10 cellular contexts compared by ENCODE assay signal in genomic region chr20:61253264-61253639, GRCh38. TPM values are rescaled to one million over a fixed set of nuclear protein-coding genes. Genes with fewer than 3 reads are reported as not detected.
A peak's percentile ranks its signal among the peaks of the same experiment; 100 is the strongest.
DNase-seq lines count a peak whose midpoint lies in the region; ATAC-seq and TF ChIP-seq lines count a peak whose summit lies in the region.
"Had no signal": no experiment of that assay in that cellular context is flagged by ENCODE, and none has a peak within 500 bp of the region (broad histone marks: within the 10 kb centered on the region; RNA-seq: fewer than 3 reads in every experiment).

No MANE protein-coding gene starts in this region.

- ATAC-seq in RWPE2 (ENCODE audit: low read depth) (peak; percentile 23), gastroesophageal sphincter (no peak), GM18520 (IDR thresholded peaks at IDR 0.05; ENCODE audit: unreplicated experiment) (no peak)

- no peak for TF ChIP-seq EP300 in gastroesophageal sphincter (IDR thresholded peaks at IDR 0.05)

- peaks cover 21% of the 10 kb centered on the region for H3K4me1 ChIP-seq in RWPE2 (ENCODE audit: insufficient read depth, poor library complexity, severe bottlenecking)
- H3K4me1 ChIP-seq in gastroesophageal sphincter, result peaks cover 0 to 28% (median 8%) of the 10 kb centered on the region in 3 donors

- DNase-seq in ELF-1 (ENCODE audit: low read depth, low spot score) (peak; percentile 32), RWPE2 (ENCODE audit: low spot score) (peak; percentile 84), progenitor cell of endocrine pancreas (ENCODE audit: low spot score, unreplicated experiment) (peak; percentile 28), SKM-1 treated with dmso at 0.1 percent for 144 hours (lab: John Stamatoyannopoulos, UW; ENCODE audit: unreplicated experiment) (no peak), OCI-M2 (lab: John Stamatoyannopoulos, UW; ENCODE audit: unreplicated experiment) (no peak)
- DNase-seq in stimulated activated CD4-positive, alpha-beta T cell treated with anti-CD3 and anti-CD28 coated beads, Interleukin-1b, Interleukin-23, amount 100 ng/mL, for 48 hours, result no peak
- DNase-seq: T-helper 1 cell had no signal

- H3K27ac Mint-ChIP-seq in progenitor cell of endocrine pancreas, result no peak overlapping the region

- no peak for TF ChIP-seq POLR2A in gastroesophageal sphincter (IDR thresholded peaks at IDR 0.05)

- peaks cover 40% of the 10 kb centered on the region for H3K36me3 ChIP-seq in RWPE2 (ENCODE audit: low read depth)
- H3K36me3 ChIP-seq in gastroesophageal sphincter, result no peaks in the 10 kb centered on the region

- H3K27me3 ChIP-seq in RWPE2 (ENCODE audit: insufficient read depth, poor library complexity, severe bottlenecking), result peaks cover 7% of the 10 kb centered on the region
- H3K27me3 ChIP-seq in gastroesophageal sphincter, result peaks cover 88% of the 10 kb centered on the region

- TF ChIP-seq CTCF in RWPE2 (IDR thresholded peaks at IDR 0.05; ENCODE audit: poor library complexity, severe bottlenecking) (peak; percentile 76), gastroesophageal sphincter (IDR thresholded peaks at IDR 0.05) (peak in 2 of 4 experiments; percentile 18 to 20), progenitor cell of endocrine pancreas (IDR thresholded peaks at IDR 0.05; ENCODE audit: unreplicated experiment) (peak; percentile 56)

- no peaks in the 10 kb centered on the region for H3K9me3 Mint-ChIP-seq in progenitor cell of endocrine pancreas (ENCODE audit: low read depth)

- peak overlapping the region; percentile 76 for H3K4me3 ChIP-seq in RWPE2 (ENCODE audit: severe bottlenecking)
- H3K4me3 ChIP-seq in gastroesophageal sphincter, result peak overlapping the region; percentile 18 to 56

- H3K4me3 Mint-ChIP-seq in progenitor cell of endocrine pancreas (ENCODE audit: low read depth), result peak overlapping the region; percentile 38

- H3K36me3 Mint-ChIP-seq in progenitor cell of endocrine pancreas (ENCODE audit: insufficient read depth), result no peaks in the 10 kb centered on the region

- H3K9me3 ChIP-seq in RWPE2 (ENCODE audit: severe bottlenecking) (no peaks in the 10 kb centered on the region), gastroesophageal sphincter (no peaks in the 10 kb centered on the region)

- peaks cover 76% of the 10 kb centered on the region for H3K27me3 Mint-ChIP-seq in progenitor cell of endocrine pancreas

- WGBS in gastroesophageal sphincter (ENCODE audit: low coverage in 1 of 2), 2 donors, result no CpG with 5 or more reads among the region's 51 CpGs

- H3K27ac ChIP-seq in RWPE2 (ENCODE audit: poor library complexity, severe bottlenecking), result peak overlapping the region; percentile 94
- H3K27ac ChIP-seq in gastroesophageal sphincter, result no peak overlapping the region
- H3K27ac ChIP-seq: HL-60 had no signal

- peaks cover 2% of the 10 kb centered on the region for H3K4me1 Mint-ChIP-seq in progenitor cell of endocrine pancreas (ENCODE audit: low read depth)

RNA-seq across cellular contexts. Expression of gene CDH4, which starts 1.2 kb away (rescaled TPM):
- 1 to 10 TPM in 1 of 4 donors, under 1 TPM in 2, not detected in 1; under 0.01 to 1.5 (median 0.42) TPM for total RNA-seq in gastroesophageal sphincter
- 0.38 and 0.43 TPM in 2 replicates for total RNA-seq in progenitor cell of endocrine pancreas

Comparison
In these comparisons a context has a peak if more than half of its experiments do, and no peak if none do; other contexts are left out.
1. DNase-seq: peak in ELF-1 (single experiment), RWPE2 (single experiment) and progenitor cell of endocrine pancreas (single experiment); none in SKM-1 treated with dmso at 0.1 percent for 144 hours (single experiment), OCI-M2 (single experiment) and stimulated activated CD4-positive, alpha-beta T cell treated with anti-CD3 and anti-CD28 coated beads, Interleukin-1b, Interleukin-23, amount 100 ng/mL, for 48 hours (single experiment).